ENCODE assay signal across 15 cellular contexts in genomic region chr14:71538949-71539659, GRCh38.
DNase-seq lines count a peak whose midpoint lies in the region; ATAC-seq and TF ChIP-seq lines count a peak whose summit lies in the region.
"Had no signal": no experiment of that assay in that cellular context is flagged by ENCODE, and none has a peak within 500 bp of the region (broad histone marks: within the 10 kb centered on the region; RNA-seq: fewer than 3 reads in every experiment).

No MANE protein-coding gene starts in this region.

- H3K27me3 Mint-ChIP-seq in IgD-negative memory B cell (no peaks in the 10 kb centered on the region), mesothelial cell of epicardium (ENCODE audit: low read depth) (no peaks in the 10 kb centered on the region)
- no peaks in the 10 kb centered on the region for H3K27me3 Mint-ChIP-seq in activated CD4-positive, alpha-beta memory T cell treated with anti-CD3 and anti-CD28 coated beads, Interleukin-2, amount 10 ng/mL, durations not matched to agents 7 days and 5 days
- H3K27me3 Mint-ChIP-seq in effector memory CD8-positive, alpha-beta T cell: no peaks in the 10 kb centered on the region
- H3K27me3 Mint-ChIP-seq: natural killer cell treated with Interleukin-12 subunit alpha and Interleukin-12 subunit beta and Interleukin-15 and Interleukin-18, amount 100 ng/mL, for 72 hours had no signal

- TF ChIP-seq CTCF in mesothelial cell of epicardium (IDR thresholded peaks at IDR 0.05; ENCODE audit: unreplicated experiment) (no peak), body of pancreas (IDR thresholded peaks at IDR 0.05) (no peak)

- H3K27me3 ChIP-seq in ACC112 (ENCODE audit: insufficient read depth, low read length) (no peaks in the 10 kb centered on the region), body of pancreas (no peaks in the 10 kb centered on the region)
- H3K27me3 ChIP-seq: breast epithelium had no signal

- intact Hi-C loops in body of pancreas (cut with DNase I): no loop called here

- H3K4me3 ChIP-seq in ACC112 (ENCODE audit: low read depth, low read length) (no peak overlapping the region; the same call in 1 of the 2 replicates), body of pancreas (no peak overlapping the region)
- H3K4me3 ChIP-seq: breast epithelium, HAP-1 had no signal

- H3K36me3 ChIP-seq in ACC112 (ENCODE audit: insufficient read depth, low read length) (peaks cover 3% of the 10 kb centered on the region; the same call in 1 of the 2 replicates), body of pancreas (replicated peaks in 1 of 2; ENCODE audit: insufficient read depth in 1 of 2, low read depth in 2 of 2) (no peaks in the 10 kb centered on the region)
- H3K36me3 ChIP-seq: breast epithelium, HAP-1 had no signal

- WGBS in body of pancreas, 2 donors: 64% methylated on average over 4 of the region's 4 CpGs

- no peak overlapping the region for H2AFZ ChIP-seq in ACC112 (ENCODE audit: low read length, unreplicated experiment)

- peaks cover 22 to 38% (median 37%) of the 10 kb centered on the region in 3 donors for H3K4me1 Mint-ChIP-seq in IgD-negative memory B cell
- H3K4me1 Mint-ChIP-seq in mesothelial cell of epicardium: peaks cover 41% of the 10 kb centered on the region
- H3K4me1 Mint-ChIP-seq in activated CD4-positive, alpha-beta memory T cell treated with anti-CD3 and anti-CD28 coated beads, Interleukin-2, amount 10 ng/mL, durations not matched to agents 7 days and 5 days: peaks cover 8% of the 10 kb centered on the region
- H3K4me1 Mint-ChIP-seq in effector memory CD8-positive, alpha-beta T cell (ENCODE audit: low read depth in 2 of 2): peaks cover 12 to 25% of the 10 kb centered on the region in 2 donors

- no peaks in the 10 kb centered on the region for H3K9me3 ChIP-seq in body of pancreas
- H3K9me3 ChIP-seq: breast epithelium, HAP-1 had no signal

- H3K4me3 Mint-ChIP-seq in IgD-negative memory B cell: no peak overlapping the region
- no peak overlapping the region for H3K4me3 Mint-ChIP-seq in mesothelial cell of epicardium
- no peak overlapping the region for H3K4me3 Mint-ChIP-seq in activated CD4-positive, alpha-beta memory T cell treated with anti-CD3 and anti-CD28 coated beads, Interleukin-2, amount 10 ng/mL, durations not matched to agents 7 days and 5 days
- no peak overlapping the region for H3K4me3 Mint-ChIP-seq in effector memory CD8-positive, alpha-beta T cell
- H3K4me3 Mint-ChIP-seq: natural killer cell treated with Interleukin-12 subunit alpha and Interleukin-12 subunit beta and Interleukin-15 and Interleukin-18, amount 100 ng/mL, for 72 hours had no signal

- H3K27ac Mint-ChIP-seq in IgD-negative memory B cell (peak overlapping the region; percentile 27 to 62 (median 59)), mesothelial cell of epicardium (peak overlapping the region; percentile 47)
- no peak overlapping the region for H3K27ac Mint-ChIP-seq in activated CD4-positive, alpha-beta memory T cell treated with anti-CD3 and anti-CD28 coated beads, Interleukin-2, amount 10 ng/mL, durations not matched to agents 7 days and 5 days
- H3K27ac Mint-ChIP-seq in effector memory CD8-positive, alpha-beta T cell: peak overlapping the region in 1 of 2 donors; percentile 38
- H3K27ac Mint-ChIP-seq: natural killer cell treated with Interleukin-12 subunit alpha and Interleukin-12 subunit beta and Interleukin-15 and Interleukin-18, amount 100 ng/mL, for 72 hours had no signal

- TF ChIP-seq POLR2A in body of pancreas (IDR thresholded peaks at IDR 0.05): no peak

- POLR2A ChIA-PET in activated CD4-positive, alpha-beta memory T cell treated with anti-CD3 and anti-CD28 coated beads, Interleukin-2, amount 10 ng/mL, durations not matched to agents 7 days and 5 days (lab: Charles Lee): interaction anchor here (1.2 kb wide), 1 partner anchor 16 kb away, joined by 3 read pairs; no protein-coding TSS in a partner anchor

- peaks cover 5% of the 10 kb centered on the region for H3K36me3 Mint-ChIP-seq in IgD-negative memory B cell
- no peaks in the 10 kb centered on the region for H3K36me3 Mint-ChIP-seq in mesothelial cell of epicardium
- H3K36me3 Mint-ChIP-seq in activated CD4-positive, alpha-beta memory T cell treated with anti-CD3 and anti-CD28 coated beads, Interleukin-2, amount 10 ng/mL, durations not matched to agents 7 days and 5 days (ENCODE audit: low read depth): peaks cover 5% of the 10 kb centered on the region
- H3K36me3 Mint-ChIP-seq in effector memory CD8-positive, alpha-beta T cell (ENCODE audit: insufficient read depth): peaks cover 4% of the 10 kb centered on the region
- H3K36me3 Mint-ChIP-seq: natural killer cell treated with Interleukin-12 subunit alpha and Interleukin-12 subunit beta and Interleukin-15 and Interleukin-18, amount 100 ng/mL, for 72 hours had no signal

- H3K9me3 Mint-ChIP-seq in IgD-negative memory B cell: peaks cover 1 to 6% (median 2%) of the 10 kb centered on the region in 3 donors
- no peaks in the 10 kb centered on the region for H3K9me3 Mint-ChIP-seq in mesothelial cell of epicardium
- no peaks in the 10 kb centered on the region for H3K9me3 Mint-ChIP-seq in activated CD4-positive, alpha-beta memory T cell treated with anti-CD3 and anti-CD28 coated beads, Interleukin-2, amount 10 ng/mL, durations not matched to agents 7 days and 5 days
- H3K9me3 Mint-ChIP-seq in effector memory CD8-positive, alpha-beta T cell: no peaks in the 10 kb centered on the region
- H3K9me3 Mint-ChIP-seq: natural killer cell treated with Interleukin-12 subunit alpha and Interleukin-12 subunit beta and Interleukin-15 and Interleukin-18, amount 100 ng/mL, for 72 hours had no signal

- peaks cover 18% of the 10 kb centered on the region for H3K79me2 ChIP-seq in ACC112 (ENCODE audit: control insufficient read depth, insufficient read depth, low read length, unreplicated experiment)

- H3K27ac ChIP-seq in ACC112 (ENCODE audit: low read depth, low read length) (peak overlapping the region; percentile 41; the same call in 1 of the 2 replicates), body of pancreas (no peak overlapping the region)
- H3K27ac ChIP-seq: breast epithelium had no signal

- H3K4me1 ChIP-seq in ACC112 (ENCODE audit: control insufficient read depth, insufficient read depth, low read length, unreplicated experiment): peaks cover 46% of the 10 kb centered on the region
- peaks cover 8% of the 10 kb centered on the region for H3K4me1 ChIP-seq in body of pancreas

- CTCF ChIA-PET in activated CD4-positive, alpha-beta memory T cell treated with anti-CD3 and anti-CD28 coated beads, Interleukin-2, amount 10 ng/mL, durations not matched to agents 7 days and 5 days (lab: Charles Lee): interaction anchor here (1.0 kb wide), 1 partner anchor 16 kb away, joined by 3 read pairs; no protein-coding TSS in a partner anchor

- ATAC-seq in body of pancreas: no peak
- no peak for ATAC-seq in effector memory CD8-positive, alpha-beta T cell (replicated peaks)
- ATAC-seq: natural killer cell treated with Interleukin-12 subunit alpha and Interleukin-12 subunit beta and Interleukin-15 and Interleukin-18, amount 100 ng/mL, for 72 hours had no signal

- DNase-seq in dedifferentiated amniotic fluid mesenchymal stem cell (ENCODE audit: extremely low spot score) (peak; percentile 65), mesothelial cell of epicardium (ENCODE audit: low spot score in 2 of 2, unreplicated experiment in 2 of 2) (no peak), T-helper 2 cell (no peak), body of pancreas (no peak)
- DNase-seq in activated CD4-positive, alpha-beta memory T cell treated with anti-CD3 and anti-CD28 coated beads, Interleukin-2, amount 10 ng/mL, durations not matched to agents 7 days and 5 days: no peak
- no peak for DNase-seq in effector memory CD8-positive, alpha-beta T cell
- DNase-seq: activated CD4-positive, CD25-positive, alpha-beta regulatory T cell treated with anti-CD3 and anti-CD28 coated beads, Interleukin-2, amount 50 U/mL, for 72 hours; islet precursor cell; NCI-H1105 treated with DMSO at 0.1 percent for 48 hours; NCI-H510A had no signal
